Comparison of ENCODE assay signal across 8 cellular contexts in genomic region chr15:67840747-67841634, GRCh38. TPM values are rescaled to one million over a fixed set of nuclear protein-coding genes. Genes with fewer than 3 reads are reported as not detected.
A peak's percentile ranks its signal among the peaks of the same experiment; 100 is the strongest.
DNase-seq lines count a peak whose midpoint lies in the region; ATAC-seq and TF ChIP-seq lines count a peak whose summit lies in the region.

No MANE protein-coding gene starts in this region.

- no peaks in the 10 kb centered on the region for H3K9me3 Mint-ChIP-seq in type B pancreatic cell

- H3K27me3 Mint-ChIP-seq in type B pancreatic cell, result peaks cover 27% of the 10 kb centered on the region

- in situ Hi-C loops in GM13976 (cut with MboI; ENCODE audit: low sequenced_read_pairs, unreplicated experiment), result loop anchor here (25.0 kb wide), 1 partner anchor 904 kb away; no protein-coding TSS in a partner anchor

- H3K9me3 ChIP-seq in ectodermal cell (ENCODE audit: control insufficient read depth, low read length), result no peaks in the 10 kb centered on the region
- H3K9me3 ChIP-seq in mesodermal cell (ENCODE audit: control insufficient read depth, low read length), result no peaks in the 10 kb centered on the region

- H3K36me3 ChIP-seq in ectodermal cell (ENCODE audit: control insufficient read depth, insufficient read depth, low read length) (no peaks in the 10 kb centered on the region), mesodermal cell (ENCODE audit: control insufficient read depth, insufficient read depth, low read length) (no peaks in the 10 kb centered on the region)

- no peak for TF ChIP-seq CTCF in AG10803 (conservative IDR thresholded peaks at IDR 0.05; ENCODE audit: low read length)
- TF ChIP-seq CTCF in GM13976 (IDR thresholded peaks at IDR 0.05; ENCODE audit: borderline replicate concordance, control extremely low read depth, extremely low read depth, insufficient read depth, missing control alignments), result no peak
- no peak for TF ChIP-seq CTCF in type B pancreatic cell (conservative IDR thresholded peaks at IDR 0.05)

- no peak for ATAC-seq in HG03097 (IDR thresholded peaks at IDR 0.05; ENCODE audit: low FRiP score, unreplicated experiment)

- H3K27ac ChIP-seq in ectodermal cell (ENCODE audit: insufficient read depth, low read depth, low read length, poor library complexity, severe bottlenecking), result no peak overlapping the region
- peak overlapping the region; percentile 93 for H3K27ac ChIP-seq in mesodermal cell (ENCODE audit: low read depth, low read length, severe bottlenecking)

- peak overlapping the region; percentile 99 for H3K27ac Mint-ChIP-seq in type B pancreatic cell

- H3K4me3 ChIP-seq in AG10803 (ENCODE audit: low read length), result peak overlapping the region; percentile 96
- H3K4me3 ChIP-seq in ectodermal cell (ENCODE audit: insufficient read depth, low read depth, low read length), result peak overlapping the region; percentile 91
- peak overlapping the region; percentile 86 for H3K4me3 ChIP-seq in mesodermal cell (ENCODE audit: extremely low read depth, insufficient read depth, low read length, poor library complexity, severe bottlenecking)

- WGBS in ectodermal cell, 2 experiments, result 34 to 35% methylated on average over 19 to 20 of the region's 20 CpGs
- WGBS in mesodermal cell (ENCODE audit: insufficient coverage in 2 of 2), 2 experiments, result 29 to 34% methylated on average over 10 to 11 of the region's 20 CpGs

- peak overlapping the region; percentile 94 for H3K4me3 Mint-ChIP-seq in type B pancreatic cell

- H3K4me1 Mint-ChIP-seq in type B pancreatic cell (ENCODE audit: unreplicated experiment), result peaks cover 58% of the 10 kb centered on the region

- H3K4me1 ChIP-seq in ectodermal cell (ENCODE audit: control insufficient read depth, insufficient read depth, low read length) (peaks cover 54% of the 10 kb centered on the region), mesodermal cell (ENCODE audit: control insufficient read depth, insufficient read depth, low read length, poor library complexity, severe bottlenecking) (peaks cover 39% of the 10 kb centered on the region)

- H3K27me3 ChIP-seq in ectodermal cell (ENCODE audit: control insufficient read depth, insufficient read depth, low read length, poor library complexity, severe bottlenecking), result peaks cover 31% of the 10 kb centered on the region

- DNase-seq in AG10803 (ENCODE audit: low read depth) (peak; percentile 50), GM13976 (ENCODE audit: low spot score) (peak; percentile 44), RKO (ENCODE audit: low spot score) (peak; percentile 41), type B pancreatic cell (ENCODE audit: extremely low spot score, unreplicated experiment) (no peak), NCI-H510A treated with DMSO at 0.1 percent for 48 hours (lab: John Stamatoyannopoulos, UW) (no peak)

- peaks cover 3% of the 10 kb centered on the region for H3K36me3 Mint-ChIP-seq in type B pancreatic cell

RNA-seq across cellular contexts. Expression of gene RNU6-1, which starts 1.1 kb away (rescaled TPM):
- 5,588 TPM for polyA plus RNA-seq in ectodermal cell (2013, experiment 1 of 4)
- polyA plus RNA-seq in ectodermal cell (2013, experiment 2 of 4), result 5,705 TPM
- under 0.01 TPM for polyA plus RNA-seq in ectodermal cell (2013, experiment 3 of 4)
- under 0.01 TPM for polyA plus RNA-seq in ectodermal cell (2013, experiment 4 of 4)
- polyA plus RNA-seq in mesodermal cell (2013, experiment 1 of 2), result under 0.01 TPM
- polyA plus RNA-seq in mesodermal cell (2013, experiment 2 of 2), result under 0.01 TPM
- total RNA-seq in type B pancreatic cell (ENCODE audit: low replicate concordance), result not detected in 2 replicates

RNA-seq across cellular contexts. Expression of gene SKOR1, which starts 15.7 kb away (rescaled TPM):
- polyA plus RNA-seq in ectodermal cell (2013, experiment 1 of 4), result 0.24 TPM
- 0.39 TPM for polyA plus RNA-seq in ectodermal cell (2013, experiment 2 of 4)
- 0.32 TPM for polyA plus RNA-seq in ectodermal cell (2013, experiment 3 of 4)
- polyA plus RNA-seq in ectodermal cell (2013, experiment 4 of 4), result 0.41 TPM
- 0.26 TPM for polyA plus RNA-seq in mesodermal cell (2013, experiment 1 of 2)
- polyA plus RNA-seq in mesodermal cell (2013, experiment 2 of 2), result 0.20 TPM
- 0.29 and 0.65 TPM in 2 replicates for total RNA-seq in type B pancreatic cell (ENCODE audit: low replicate concordance)

Comparison
In these comparisons a context has a peak if more than half of its experiments do, and no peak if none do; other contexts are left out.
1. DNase-seq: peak in AG10803 (single experiment), GM13976 (single experiment) and RKO (single experiment); none in type B pancreatic cell (single experiment) and NCI-H510A treated with DMSO at 0.1 percent for 48 hours (single experiment).
2. Peak in every context shown above with its lines, with median percentiles within 50 percentile points of each other: H3K4me3 ChIP-seq.